ENCODE assay signal across 8 cellular contexts in the genomic region with DNA sequence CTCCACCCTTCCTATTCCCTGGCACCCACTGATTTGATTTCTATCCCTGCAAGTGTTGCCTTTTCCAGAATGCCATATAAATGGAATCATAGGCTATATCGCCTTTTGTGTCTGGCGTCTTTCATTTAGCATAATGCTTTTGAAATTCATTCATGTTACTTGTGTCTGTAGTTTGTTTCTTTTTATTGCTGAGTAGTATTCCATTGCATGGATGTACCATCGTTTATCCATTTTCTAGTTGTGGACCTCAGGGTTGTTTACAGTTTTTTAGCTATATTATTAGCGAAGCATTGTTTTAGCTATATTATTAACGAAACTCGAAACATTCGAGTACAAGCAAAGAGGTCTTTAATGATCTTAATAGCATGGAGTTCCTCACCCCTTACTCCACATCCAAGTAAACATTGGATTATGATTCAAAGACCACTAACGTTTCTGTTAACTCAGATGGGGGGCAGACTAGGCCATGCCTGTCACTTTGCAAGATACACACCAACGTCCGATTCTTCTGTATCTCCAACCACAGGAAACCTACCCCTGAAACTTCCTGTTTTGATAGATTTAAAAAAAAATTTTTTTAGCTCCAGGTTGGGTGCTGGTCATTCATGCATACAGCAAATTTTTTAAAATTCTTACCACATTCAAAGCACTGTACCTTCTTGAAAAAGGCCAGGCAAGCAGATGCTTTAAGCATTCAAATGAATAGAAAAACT. TPM values are rescaled to one million over a fixed set of nuclear protein-coding genes. Genes with fewer than 3 reads are reported as not detected.
A peak's percentile ranks its signal among the peaks of the same experiment; 100 is the strongest.
DNase-seq lines count a peak whose midpoint lies in the region; ATAC-seq and TF ChIP-seq lines count a peak whose summit lies in the region.

No MANE protein-coding gene starts in this region.

- H3K36me3 ChIP-seq in parathyroid adenoma (ENCODE audit: control insufficient read depth, insufficient read depth, low read length), result no peaks in the 10 kb centered on the region

- TF ChIP-seq POLR2A in GM18505 (IDR thresholded peaks at IDR 0.05; ENCODE audit: borderline replicate concordance, extremely low read depth, insufficient read depth, insufficient read length), result no peak

- no peak overlapping the region for H3K9ac ChIP-seq in parathyroid adenoma

- no peak for DNase-seq in HFF-Myc (ENCODE audit: extremely low read depth, low read depth)
- peak; percentile 58 for DNase-seq in NOMO-1 treated with DMSO at 0.1 percent for 48 hours (lab: John Stamatoyannopoulos, UW; ENCODE audit: unreplicated experiment)
- DNase-seq in dorsolateral prefrontal cortex, result no peak
- no peak for DNase-seq in stimulated activated CD4-positive, alpha-beta T cell treated with anti-CD3 and anti-CD28 coated beads, Interleukin-1b, Interleukin-23, amount 100 ng/mL, for 48 hours
- DNase-seq in NCI-H2171 treated with DMSO at 0.1 percent for 48 hours (lab: John Stamatoyannopoulos, UW), result no peak
- DNase-seq in COLO829 (ENCODE audit: low spot score), result no peak

- peak overlapping the region; percentile 68 for H3K4me2 ChIP-seq in parathyroid adenoma (ENCODE audit: low read length)

- H2AFZ ChIP-seq in parathyroid adenoma, result peak overlapping the region; percentile 92

- H3K9me3 ChIP-seq in parathyroid adenoma (ENCODE audit: control insufficient read depth, low read length), result no peaks in the 10 kb centered on the region

- TF ChIP-seq CTCF in HFF-Myc (IDR thresholded peaks at IDR 0.05; ENCODE audit: low read depth, low read length, missing control alignments) (no peak), dorsolateral prefrontal cortex (IDR thresholded peaks at IDR 0.05 in 54 of 56, conservative IDR thresholded peaks at IDR 0.05 in 2 of 56; ENCODE audit: low read depth in 1 of 56, partially characterized antibody in 56 of 56) (no peak), parathyroid adenoma (IDR thresholded peaks at IDR 0.05) (no peak)

- H3K27me3 ChIP-seq in dorsolateral prefrontal cortex (no peaks in the 10 kb centered on the region), parathyroid adenoma (ENCODE audit: control insufficient read depth, insufficient read depth, low read length) (no peaks in the 10 kb centered on the region)

- H3K4me3 ChIP-seq in HFF-Myc (replicated peaks; ENCODE audit: low read depth, low read length) (peak overlapping the region; percentile 82), dorsolateral prefrontal cortex (peak overlapping the region; percentile 64 to 95 (median 88)), parathyroid adenoma (ENCODE audit: low read depth, low read length) (peak overlapping the region; percentile 82)

- intact Hi-C loops in dorsolateral prefrontal cortex (cut with DNase I), result loop anchor here in 1 of 2 donors (5.0 kb wide), 3 partner anchors 92 to 307 kb away; partner anchors contain the start of genes MOB1B and UTP3

- ATAC-seq in GM18505 (IDR thresholded peaks at IDR 0.05; ENCODE audit: unreplicated experiment), result peak; percentile 31

- H3K4me1 ChIP-seq in parathyroid adenoma, result no peaks in the 10 kb centered on the region

- no peaks in the 10 kb centered on the region for H3K79me2 ChIP-seq in parathyroid adenoma

- H3K27ac ChIP-seq in dorsolateral prefrontal cortex (peak overlapping the region in 32 of 59 donors; percentile 49 to 97 (median 88)), parathyroid adenoma (no peak overlapping the region)

RNA-seq across cellular contexts. Expression of gene DCK, which starts 1.1 kb away (rescaled TPM):
- total RNA-seq in dorsolateral prefrontal cortex, result 10 to 100 TPM; 12.5 to 37.5 (median 22.1) TPM
